Comparison of ENCODE assay signal across 24 cellular contexts in the genomic region with DNA sequence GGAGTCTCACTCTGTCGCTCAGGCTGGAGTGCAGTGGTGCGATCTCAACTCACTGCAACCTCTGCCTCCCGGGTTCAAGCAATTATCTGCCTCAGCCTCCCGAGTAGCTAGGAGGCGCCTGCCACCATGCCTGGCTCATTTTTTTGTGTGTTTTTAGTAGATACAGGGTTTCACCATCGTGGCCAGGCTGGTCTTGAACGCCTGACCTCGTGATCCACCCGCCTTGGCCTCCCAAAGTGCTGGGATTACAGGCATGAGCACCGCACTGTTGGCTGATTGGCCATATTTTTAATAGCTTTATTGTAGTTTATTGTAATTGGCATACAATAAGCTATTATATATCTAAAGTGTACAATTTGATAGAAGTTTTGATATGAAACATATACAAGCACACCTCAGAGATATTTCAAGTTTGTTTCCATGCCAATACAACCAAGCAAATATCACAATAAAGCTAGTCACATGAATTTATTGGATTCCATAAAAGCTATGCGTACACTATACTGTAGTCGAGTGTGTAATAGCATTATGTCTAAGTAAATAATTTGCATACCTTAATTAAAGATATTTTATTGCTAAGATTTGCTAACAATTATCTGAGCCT. TPM values are rescaled to one million over a fixed set of nuclear protein-coding genes. Genes with fewer than 3 reads are reported as not detected.
"Had no signal": no experiment of that assay in that cellular context is flagged by ENCODE, and none has a peak within 500 bp of the region (broad histone marks: within the 10 kb centered on the region; RNA-seq: fewer than 3 reads in every experiment).

No MANE protein-coding gene starts in this region.

- H3K27me3 ChIP-seq: MG63, Peyer's patch, SJSA1 had no signal

- H3K36me3 ChIP-seq: MG63, Peyer's patch, SJSA1 had no signal

- H3K4me1 ChIP-seq: SJSA1 had no signal

- ATAC-seq: Right ventricle myocardium inferior had no signal

- H3K27ac ChIP-seq: PC-9, SJSA1, SK-N-MC had no signal

- H3K9me3 ChIP-seq: MG63, Peyer's patch, SJSA1 had no signal

- DNase-seq: KBM-7, MG63, NCI-H1092, NCI-H1105 treated with DMSO at 0.1 percent for 48 hours, NCI-H1417 treated with DMSO at 0.1 percent for 48 hours, NCI-H146, NCI-H1694 treated with DMSO at 0.1 percent for 48 hours, NCI-H1930, NCI-H2081, NCI-H2107, NCI-H2227 treated with DMSO at 0.1 percent for 48 hours, NCI-H446, NCI-H510A, NCI-H524 treated with DMSO at 0.1 percent for 48 hours, NCI-H69, NCI-H774, PC-9, SIG-M5 had no signal

- H3K4me3 ChIP-seq: MG63, PC-9, Peyer's patch, SJSA1, SK-N-MC had no signal

RNA-seq across cellular contexts. Expression of a gene that starts 5.6 kb away (rescaled TPM):
- total RNA-seq: HT-29, LHCN-M2, Right ventricle myocardium inferior had no signal
